1 cellular context compared by ENCODE assay signal in genomic region chr19:6532244-6532999, GRCh38.
TF ChIP-seq lines count a peak whose summit lies in the region.

No MANE protein-coding gene starts in this region.

TF ChIP-seq in H1, 55 proteins besides CTCF, POLR2A, EP300 and RAD21:
- TF ChIP-seq SUZ12 (IDR thresholded peaks at IDR 0.05; ENCODE audit: low read length) (peak; percentile 36; the same call in 1 of the 2 replicates), RBBP5 (IDR thresholded peaks at IDR 0.05; ENCODE audit: borderline replicate concordance, low read depth, low read length) (no peak), CBX8 (IDR thresholded peaks at IDR 0.05; ENCODE audit: borderline replicate concordance, low read depth, low read length) (peak; percentile 79; the same call in 1 of the 2 replicates), RNF2 (IDR thresholded peaks at IDR 0.05; ENCODE audit: borderline replicate concordance, low read depth, low read length, missing control alignments, poor library complexity, severe bottlenecking) (peak; percentile 98), CHD1 (IDR thresholded peaks at IDR 0.05; ENCODE audit: low read depth, low read length) (no peak)
